8 cellular contexts compared by ENCODE assay signal in the genomic region with DNA sequence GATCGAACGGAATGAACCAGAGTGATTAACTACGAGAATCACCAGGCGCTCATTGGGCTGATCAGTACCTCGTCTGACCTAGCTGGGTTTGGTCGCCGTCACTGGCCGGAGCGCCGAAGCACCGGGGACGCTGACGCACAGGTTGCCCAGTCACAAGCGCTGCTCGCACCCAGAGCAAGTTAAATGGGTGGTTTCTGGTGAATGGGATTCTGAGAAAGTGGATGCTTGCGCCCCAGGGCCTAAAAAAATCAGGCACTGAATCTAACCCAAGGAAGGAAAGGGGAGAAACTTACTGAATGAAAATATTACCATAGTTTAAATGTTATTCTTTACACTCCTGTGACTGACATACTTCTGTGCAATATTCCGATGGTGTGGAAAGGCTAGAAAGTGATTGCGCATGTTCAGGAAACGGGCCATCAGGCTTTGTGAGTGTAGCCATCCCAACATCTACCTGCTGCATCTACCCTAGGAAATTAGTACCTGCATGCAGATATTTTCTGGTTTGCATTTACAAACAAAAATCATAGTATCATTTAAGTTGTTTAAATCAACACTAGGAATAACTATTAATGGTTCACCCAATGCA. TPM values are rescaled to one million over a fixed set of nuclear protein-coding genes. Genes with fewer than 3 reads are reported as not detected.
DNase-seq lines count a peak whose midpoint lies in the region; ATAC-seq lines count a peak whose summit lies in the region.

No MANE protein-coding gene starts in this region.

- no peak for DNase-seq in activated CD8-positive, alpha-beta memory T cell treated with anti-CD3 and anti-CD28 coated beads, Interleukin-2, amount 10 ng/mL, durations not matched to agents 7 days and 5 days
- DNase-seq in activated CD8-positive, alpha-beta memory T cell treated with anti-CD3 and anti-CD28 coated beads, Interleukin-2, amount 50 U/mL, for 4 hours = no peak
- no peak for DNase-seq in activated naive CD8-positive, alpha-beta T cell treated with anti-CD3 and anti-CD28 coated beads, Interleukin-2, amount 50 U/mL, for 24 hours
- DNase-seq in stimulated activated effector memory CD8-positive, alpha-beta T cell treated with anti-CD3 and anti-CD28 coated beads, Interleukin-12 subunit alpha, Interleukin-12 subunit beta, amount 100 ng/mL, for 72 hours (ENCODE audit: low spot score in 2 of 2) = no peak
- no peak for DNase-seq in activated effector memory CD4-positive, alpha-beta T cell treated with Interleukin-2 at 50 U/mL for 16 hours
- no peak for DNase-seq in NCI-H446 (lab: John Stamatoyannopoulos, UW)

- no peak overlapping the region for H3K27ac ChIP-seq in iPS-20b (ENCODE audit: low read length)

- H3K36me3 ChIP-seq in iPS-20b (ENCODE audit: insufficient read depth, low read depth, low read length) = no peaks in the 10 kb centered on the region

- peaks cover 15% of the 10 kb centered on the region for H3K4me1 Mint-ChIP-seq in activated CD8-positive, alpha-beta memory T cell treated with anti-CD3 and anti-CD28 coated beads, Interleukin-2, amount 10 ng/mL, durations not matched to agents 7 days and 5 days
- H3K4me1 Mint-ChIP-seq in activated naive CD8-positive, alpha-beta T cell treated with anti-CD3 and anti-CD28 coated beads, Interleukin-2, amount 50 U/mL, for 24 hours = peaks cover 17% of the 10 kb centered on the region
- H3K4me1 Mint-ChIP-seq in stimulated activated effector memory CD8-positive, alpha-beta T cell treated with anti-CD3 and anti-CD28 coated beads, Interleukin-12 subunit alpha, Interleukin-12 subunit beta, amount 100 ng/mL, for 72 hours = peaks cover 17% of the 10 kb centered on the region

- peak overlapping the region; percentile 45; the same call in 1 of the 2 replicates for H3K9ac ChIP-seq in iPS-20b (ENCODE audit: low read depth, low read length)

- CTCF ChIA-PET in activated CD8-positive, alpha-beta memory T cell treated with anti-CD3 and anti-CD28 coated beads, Interleukin-2, amount 10 ng/mL, durations not matched to agents 7 days and 5 days (lab: Charles Lee) = no interaction called here

- H3K27me3 ChIP-seq in iPS-20b (ENCODE audit: insufficient read depth, low read length) = peaks cover 38% of the 10 kb centered on the region

- H3K9me3 ChIP-seq in iPS-20b (ENCODE audit: insufficient read depth, low read depth, low read length) = no peaks in the 10 kb centered on the region

- H3K27ac Mint-ChIP-seq in activated CD8-positive, alpha-beta memory T cell treated with anti-CD3 and anti-CD28 coated beads, Interleukin-2, amount 10 ng/mL, durations not matched to agents 7 days and 5 days = peak overlapping the region; percentile 52
- H3K27ac Mint-ChIP-seq in activated naive CD8-positive, alpha-beta T cell treated with anti-CD3 and anti-CD28 coated beads, Interleukin-2, amount 50 U/mL, for 24 hours = peak overlapping the region; percentile 39
- H3K27ac Mint-ChIP-seq in stimulated activated effector memory CD8-positive, alpha-beta T cell treated with anti-CD3 and anti-CD28 coated beads, Interleukin-12 subunit alpha, Interleukin-12 subunit beta, amount 100 ng/mL, for 72 hours = no peak overlapping the region

- peaks cover 23% of the 10 kb centered on the region for H3K4me1 ChIP-seq in iPS-20b (ENCODE audit: insufficient read depth, low read length)

- H3K27me3 Mint-ChIP-seq in activated CD8-positive, alpha-beta memory T cell treated with anti-CD3 and anti-CD28 coated beads, Interleukin-2, amount 10 ng/mL, durations not matched to agents 7 days and 5 days = peaks cover 26% of the 10 kb centered on the region
- peaks cover 32% of the 10 kb centered on the region for H3K27me3 Mint-ChIP-seq in activated naive CD8-positive, alpha-beta T cell treated with anti-CD3 and anti-CD28 coated beads, Interleukin-2, amount 50 U/mL, for 24 hours

- H3K4me3 ChIP-seq in iPS-20b (ENCODE audit: low read length) = peak overlapping the region; percentile 80

- peak overlapping the region; percentile 81 for H3K4me3 Mint-ChIP-seq in activated CD8-positive, alpha-beta memory T cell treated with anti-CD3 and anti-CD28 coated beads, Interleukin-2, amount 10 ng/mL, durations not matched to agents 7 days and 5 days
- H3K4me3 Mint-ChIP-seq in activated naive CD8-positive, alpha-beta T cell treated with anti-CD3 and anti-CD28 coated beads, Interleukin-2, amount 50 U/mL, for 24 hours = peak overlapping the region; percentile 81
- H3K4me3 Mint-ChIP-seq in stimulated activated effector memory CD8-positive, alpha-beta T cell treated with anti-CD3 and anti-CD28 coated beads, Interleukin-12 subunit alpha, Interleukin-12 subunit beta, amount 100 ng/mL, for 72 hours = peak overlapping the region; percentile 59

- H3K9me3 Mint-ChIP-seq in activated CD8-positive, alpha-beta memory T cell treated with anti-CD3 and anti-CD28 coated beads, Interleukin-2, amount 10 ng/mL, durations not matched to agents 7 days and 5 days (ENCODE audit: low read depth) = no peaks in the 10 kb centered on the region
- H3K9me3 Mint-ChIP-seq in activated naive CD8-positive, alpha-beta T cell treated with anti-CD3 and anti-CD28 coated beads, Interleukin-2, amount 50 U/mL, for 24 hours = no peaks in the 10 kb centered on the region
- no peaks in the 10 kb centered on the region for H3K9me3 Mint-ChIP-seq in stimulated activated effector memory CD8-positive, alpha-beta T cell treated with anti-CD3 and anti-CD28 coated beads, Interleukin-12 subunit alpha, Interleukin-12 subunit beta, amount 100 ng/mL, for 72 hours

- peak; percentile 48 for ATAC-seq in activated CD8-positive, alpha-beta memory T cell treated with anti-CD3 and anti-CD28 coated beads, Interleukin-2, amount 10 ng/mL, durations not matched to agents 7 days and 5 days
- ATAC-seq in HG03280 (IDR thresholded peaks at IDR 0.05; ENCODE audit: unreplicated experiment) = peak; percentile 35
- peak; percentile 30 for ATAC-seq in activated naive CD8-positive, alpha-beta T cell treated with anti-CD3 and anti-CD28 coated beads, Interleukin-2, amount 50 U/mL, for 24 hours
- no peak for ATAC-seq in stimulated activated effector memory CD8-positive, alpha-beta T cell treated with anti-CD3 and anti-CD28 coated beads, Interleukin-12 subunit alpha, Interleukin-12 subunit beta, amount 100 ng/mL, for 72 hours

- no peaks in the 10 kb centered on the region for H3K36me3 Mint-ChIP-seq in activated CD8-positive, alpha-beta memory T cell treated with anti-CD3 and anti-CD28 coated beads, Interleukin-2, amount 10 ng/mL, durations not matched to agents 7 days and 5 days
- no peaks in the 10 kb centered on the region for H3K36me3 Mint-ChIP-seq in activated naive CD8-positive, alpha-beta T cell treated with anti-CD3 and anti-CD28 coated beads, Interleukin-2, amount 50 U/mL, for 24 hours (ENCODE audit: low read depth)
- H3K36me3 Mint-ChIP-seq in stimulated activated effector memory CD8-positive, alpha-beta T cell treated with anti-CD3 and anti-CD28 coated beads, Interleukin-12 subunit alpha, Interleukin-12 subunit beta, amount 100 ng/mL, for 72 hours = no peaks in the 10 kb centered on the region

RNA-seq across cellular contexts. Expression of gene ABCG2, which starts 0.8 kb away (rescaled TPM):
- 1 to 10 TPM; 1.8 to 4.4 TPM for total RNA-seq in activated CD8-positive, alpha-beta memory T cell treated with anti-CD3 and anti-CD28 coated beads, Interleukin-2, amount 10 ng/mL, durations not matched to agents 7 days and 5 days
